9 cellular contexts compared by ENCODE assay signal in genomic region chr2:98476192-98476868, GRCh38. TPM values are rescaled to one million over a fixed set of nuclear protein-coding genes. Genes with fewer than 3 reads are reported as not detected.
DNase-seq lines count a peak whose midpoint lies in the region; ATAC-seq and TF ChIP-seq lines count a peak whose summit lies in the region.
"Had no signal": no experiment of that assay in that cellular context is flagged by ENCODE, and none has a peak within 500 bp of the region (broad histone marks: within the 10 kb centered on the region; RNA-seq: fewer than 3 reads in every experiment).

No MANE protein-coding gene starts in this region.

- BruUV-seq in PC-9 (replicated peaks; lab: Mats Ljungman, UMichigan), result no TSS peak

- H3K79me2 ChIP-seq in PC-9 (ENCODE audit: low read depth), result peaks cover 54% of the 10 kb centered on the region

- no peak overlapping the region for H2AFZ ChIP-seq in PC-9

- CTCF ChIA-PET in PC-9 (lab: Charles Lee), result no interaction called here

- DNase-seq in COLO668 (lab: John Stamatoyannopoulos, UW; ENCODE audit: unreplicated experiment), result peak; percentile 37
- peak; percentile 50 for DNase-seq in NCI-H2171 (lab: John Stamatoyannopoulos, UW)
- DNase-seq in iris pigment epithelial cell (ENCODE audit: low read depth), result peak; percentile 47
- DNase-seq in hypothalamus (lab: John Stamatoyannopoulos, UW), result no peak
- DNase-seq in PC-9, result no peak
- no peak for DNase-seq in CD1c-positive myeloid dendritic cell (ENCODE audit: extremely low spot score)

- no peaks in the 10 kb centered on the region for H3K9me2 ChIP-seq in PC-9 (ENCODE audit: insufficient read depth)

- no peak for TF ChIP-seq CTCF in PC-9 (conservative IDR thresholded peaks at IDR 0.05)

- H3K4me3 ChIP-seq in PC-9, result no peak overlapping the region
- H3K4me3 ChIP-seq: vagina had no signal

- no peak overlapping the region for H3K27ac ChIP-seq in PC-9
- H3K27ac ChIP-seq: vagina had no signal

- intact Hi-C loops in PC-9 (cut with micrococcal nuclease; ENCODE audit: unreplicated experiment), result no loop called here

- H3K4me2 ChIP-seq in PC-9, result no peak overlapping the region

- H3F3A ChIP-seq in PC-9 (ENCODE audit: insufficient read depth, low read depth), result peaks cover 18% of the 10 kb centered on the region

- ATAC-seq in GM18861 (IDR thresholded peaks at IDR 0.05; ENCODE audit: unreplicated experiment) (peak; percentile 30), HG03342 (IDR thresholded peaks at IDR 0.05; ENCODE audit: unreplicated experiment) (no peak)

- H4K20me1 ChIP-seq in PC-9 (ENCODE audit: insufficient read depth), result no peaks in the 10 kb centered on the region; the same call in 1 of the 2 replicates

- peaks cover 33% of the 10 kb centered on the region for H3K4me1 ChIP-seq in PC-9 (replicated peaks; ENCODE audit: insufficient read depth)

- no peaks in the 10 kb centered on the region for H3K27me3 ChIP-seq in PC-9 (ENCODE audit: insufficient read depth, low read depth)
- H3K27me3 ChIP-seq: vagina had no signal

- H3K9me3 ChIP-seq in PC-9 (ENCODE audit: insufficient read depth, low read depth), result no peaks in the 10 kb centered on the region
- H3K9me3 ChIP-seq: vagina had no signal

- H3K36me3 ChIP-seq in PC-9 (ENCODE audit: low read depth), result no peaks in the 10 kb centered on the region
- H3K36me3 ChIP-seq: vagina had no signal

- POLR2A ChIA-PET in PC-9 (lab: Charles Lee; ENCODE audit: unreplicated experiment), result interaction anchor here (0.7 kb wide), 1 partner anchor 38 kb away, joined by 4 read pairs; no protein-coding TSS in a partner anchor

RNA-seq across cellular contexts. Expression of gene INPP4A, which starts 31.7 kb away (rescaled TPM):
- 50.5 and 52.9 TPM in 2 replicates for total RNA-seq in PC-9 (2021)

Comparison
In these comparisons a context has a peak if more than half of its experiments do, and no peak if none do; other contexts are left out.
1. DNase-seq: peak in COLO668 (single experiment), NCI-H2171 (single experiment) and iris pigment epithelial cell (single experiment); none in hypothalamus (0 of 51), PC-9 (0 of 2) and CD1c-positive myeloid dendritic cell (single experiment).